1 cellular context compared by ENCODE assay signal in genomic region chr21:43916691-43917514, GRCh38.
TF ChIP-seq lines count a peak whose summit lies in the region.

No MANE protein-coding gene starts in this region.

TF ChIP-seq in K562, 482 proteins besides CTCF, POLR2A, EP300 and RAD21 (continued from another document and continues in another):
- TF ChIP-seq RBM25 (IDR thresholded peaks at IDR 0.05; ENCODE audit: low read depth, low read length, severe bottlenecking): no peak
- TF ChIP-seq ZNF384 (IDR thresholded peaks at IDR 0.05; ENCODE audit: low read depth, low read length): no peak
- no peak for TF ChIP-seq TARDBP (IDR thresholded peaks at IDR 0.05)
- TF ChIP-seq SRSF3 (IDR thresholded peaks at IDR 0.05; ENCODE audit: insufficient read depth, low read length): no peak
- no peak for TF ChIP-seq MED1 (CRISPR knock-in tag; IDR thresholded peaks at IDR 0.05; ENCODE audit: borderline replicate concordance)
- no peak for TF ChIP-seq CHD2 (IDR thresholded peaks at IDR 0.05; ENCODE audit: low read depth, low read length)
- no peak for TF ChIP-seq CBX5 (IDR thresholded peaks at IDR 0.05; ENCODE audit: borderline replicate concordance, low read depth)
- peak; percentile 59 for TF ChIP-seq TBP (optimal IDR thresholded peaks at IDR 0.05; ENCODE audit: low read depth, low read length)
- TF ChIP-seq PREB (CRISPR knock-in tag; IDR thresholded peaks at IDR 0.05): no peak
- TF ChIP-seq JUNB (CRISPR knock-in tag; conservative IDR thresholded peaks at IDR 0.05): no peak
- no peak for TF ChIP-seq TRIM28 (IDR thresholded peaks at IDR 0.05)
- TF ChIP-seq MAFF (IDR thresholded peaks at IDR 0.05; ENCODE audit: low read length): no peak
- no peak for TF ChIP-seq ZNF764 (CRISPR knock-in tag; IDR thresholded peaks at IDR 0.05; ENCODE audit: low read depth)
- TF ChIP-seq, protein P1, sequence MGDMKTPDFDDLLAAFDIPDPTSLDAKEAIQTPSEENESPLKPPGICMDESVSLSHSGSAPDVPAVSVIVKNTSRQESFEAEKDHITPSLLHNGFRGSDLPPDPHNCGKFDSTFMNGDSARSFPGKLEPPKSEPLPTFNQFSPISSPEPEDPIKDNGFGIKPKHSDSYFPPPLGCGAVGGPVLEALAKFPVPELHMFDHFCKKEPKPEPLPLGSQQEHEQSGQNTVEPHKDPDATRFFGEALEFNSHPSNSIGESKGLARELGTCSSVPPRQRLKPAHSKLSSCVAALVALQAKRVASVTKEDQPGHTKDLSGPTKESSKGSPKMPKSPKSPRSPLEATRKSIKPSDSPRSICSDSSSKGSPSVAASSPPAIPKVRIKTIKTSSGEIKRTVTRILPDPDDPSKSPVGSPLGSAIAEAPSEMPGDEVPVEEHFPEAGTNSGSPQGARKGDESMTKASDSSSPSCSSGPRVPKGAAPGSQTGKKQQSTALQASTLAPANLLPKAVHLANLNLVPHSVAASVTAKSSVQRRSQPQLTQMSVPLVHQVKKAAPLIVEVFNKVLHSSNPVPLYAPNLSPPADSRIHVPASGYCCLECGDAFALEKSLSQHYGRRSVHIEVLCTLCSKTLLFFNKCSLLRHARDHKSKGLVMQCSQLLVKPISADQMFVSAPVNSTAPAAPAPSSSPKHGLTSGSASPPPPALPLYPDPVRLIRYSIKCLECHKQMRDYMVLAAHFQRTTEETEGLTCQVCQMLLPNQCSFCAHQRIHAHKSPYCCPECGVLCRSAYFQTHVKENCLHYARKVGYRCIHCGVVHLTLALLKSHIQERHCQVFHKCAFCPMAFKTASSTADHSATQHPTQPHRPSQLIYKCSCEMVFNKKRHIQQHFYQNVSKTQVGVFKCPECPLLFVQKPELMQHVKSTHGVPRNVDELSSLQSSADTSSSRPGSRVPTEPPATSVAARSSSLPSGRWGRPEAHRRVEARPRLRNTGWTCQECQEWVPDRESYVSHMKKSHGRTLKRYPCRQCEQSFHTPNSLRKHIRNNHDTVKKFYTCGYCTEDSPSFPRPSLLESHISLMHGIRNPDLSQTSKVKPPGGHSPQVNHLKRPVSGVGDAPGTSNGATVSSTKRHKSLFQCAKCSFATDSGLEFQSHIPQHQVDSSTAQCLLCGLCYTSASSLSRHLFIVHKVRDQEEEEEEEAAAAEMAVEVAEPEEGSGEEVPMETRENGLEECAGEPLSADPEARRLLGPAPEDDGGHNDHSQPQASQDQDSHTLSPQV (IDR thresholded peaks at IDR 0.05): peak; percentile 84
- TF ChIP-seq ZNF165 (CRISPR knock-in tag; IDR thresholded peaks at IDR 0.05; ENCODE audit: borderline replicate concordance): no peak
- no peak for TF ChIP-seq TGIF2 (CRISPR knock-in tag; IDR thresholded peaks at IDR 0.05)
- no peak for TF ChIP-seq ZSCAN32 (CRISPR knock-in tag; IDR thresholded peaks at IDR 0.05)
- TF ChIP-seq DACH1 (IDR thresholded peaks at IDR 0.05; ENCODE audit: partially characterized antibody): no peak
- TF ChIP-seq, protein P2, sequence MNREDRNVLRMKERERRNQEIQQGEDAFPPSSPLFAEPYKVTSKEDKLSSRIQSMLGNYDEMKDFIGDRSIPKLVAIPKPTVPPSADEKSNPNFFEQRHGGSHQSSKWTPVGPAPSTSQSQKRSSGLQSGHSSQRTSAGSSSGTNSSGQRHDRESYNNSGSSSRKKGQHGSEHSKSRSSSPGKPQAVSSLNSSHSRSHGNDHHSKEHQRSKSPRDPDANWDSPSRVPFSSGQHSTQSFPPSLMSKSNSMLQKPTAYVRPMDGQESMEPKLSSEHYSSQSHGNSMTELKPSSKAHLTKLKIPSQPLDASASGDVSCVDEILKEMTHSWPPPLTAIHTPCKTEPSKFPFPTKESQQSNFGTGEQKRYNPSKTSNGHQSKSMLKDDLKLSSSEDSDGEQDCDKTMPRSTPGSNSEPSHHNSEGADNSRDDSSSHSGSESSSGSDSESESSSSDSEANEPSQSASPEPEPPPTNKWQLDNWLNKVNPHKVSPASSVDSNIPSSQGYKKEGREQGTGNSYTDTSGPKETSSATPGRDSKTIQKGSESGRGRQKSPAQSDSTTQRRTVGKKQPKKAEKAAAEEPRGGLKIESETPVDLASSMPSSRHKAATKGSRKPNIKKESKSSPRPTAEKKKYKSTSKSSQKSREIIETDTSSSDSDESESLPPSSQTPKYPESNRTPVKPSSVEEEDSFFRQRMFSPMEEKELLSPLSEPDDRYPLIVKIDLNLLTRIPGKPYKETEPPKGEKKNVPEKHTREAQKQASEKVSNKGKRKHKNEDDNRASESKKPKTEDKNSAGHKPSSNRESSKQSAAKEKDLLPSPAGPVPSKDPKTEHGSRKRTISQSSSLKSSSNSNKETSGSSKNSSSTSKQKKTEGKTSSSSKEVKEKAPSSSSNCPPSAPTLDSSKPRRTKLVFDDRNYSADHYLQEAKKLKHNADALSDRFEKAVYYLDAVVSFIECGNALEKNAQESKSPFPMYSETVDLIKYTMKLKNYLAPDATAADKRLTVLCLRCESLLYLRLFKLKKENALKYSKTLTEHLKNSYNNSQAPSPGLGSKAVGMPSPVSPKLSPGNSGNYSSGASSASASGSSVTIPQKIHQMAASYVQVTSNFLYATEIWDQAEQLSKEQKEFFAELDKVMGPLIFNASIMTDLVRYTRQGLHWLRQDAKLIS (CRISPR knock-in tag; IDR thresholded peaks at IDR 0.05): no peak
- TF ChIP-seq ESRRB (CRISPR knock-in tag; IDR thresholded peaks at IDR 0.05; ENCODE audit: borderline replicate concordance): no peak
- TF ChIP-seq SMC3 (conservative IDR thresholded peaks at IDR 0.05; ENCODE audit: insufficient read depth, low read depth, low read length): no peak
- no peak for TF ChIP-seq SETDB1 (IDR thresholded peaks at IDR 0.05; ENCODE audit: low read length)
- peak; percentile 28; the same call in 1 of the 2 replicates for TF ChIP-seq TCF3 (CRISPR knock-in tag; IDR thresholded peaks at IDR 0.05)
- TF ChIP-seq RBM34 (IDR thresholded peaks at IDR 0.05; ENCODE audit: borderline replicate concordance, insufficient read depth, low read length): no peak
- no peak for TF ChIP-seq SRSF1 (IDR thresholded peaks at IDR 0.05; ENCODE audit: low read depth, low read length)
- TF ChIP-seq ZNF584 (CRISPR knock-in tag; IDR thresholded peaks at IDR 0.05; ENCODE audit: low read depth): no peak
- TF ChIP-seq HCFC1 (IDR thresholded peaks at IDR 0.05; ENCODE audit: low read depth, low read length): no peak
- TF ChIP-seq FOXA1 (IDR thresholded peaks at IDR 0.05; ENCODE audit: borderline replicate concordance): no peak
- no peak for TF ChIP-seq THRB (CRISPR knock-in tag; conservative IDR thresholded peaks at IDR 0.05)
- TF ChIP-seq TAF9B (IDR thresholded peaks at IDR 0.05; ENCODE audit: partially characterized antibody): no peak
- TF ChIP-seq SREBF2 (CRISPR knock-in tag; IDR thresholded peaks at IDR 0.05): no peak
- TF ChIP-seq KDM4B (IDR thresholded peaks at IDR 0.05; ENCODE audit: borderline replicate concordance in 2 of 2, low read depth in 1 of 2): no peak
- no peak for TF ChIP-seq CBX1 (IDR thresholded peaks at IDR 0.05; ENCODE audit: low read depth)
- no peak for TF ChIP-seq ZNF551 (CRISPR knock-in tag; IDR thresholded peaks at IDR 0.05)
- no peak for TF ChIP-seq COPS2 (conservative IDR thresholded peaks at IDR 0.05)
- no peak for TF ChIP-seq TBL1XR1 (IDR thresholded peaks at IDR 0.05; ENCODE audit: low read length in 2 of 2)
- TF ChIP-seq PHB (CRISPR knock-in tag; IDR thresholded peaks at IDR 0.05): no peak
- no peak for TF ChIP-seq KHSRP (IDR thresholded peaks at IDR 0.05)
- TF ChIP-seq PTBP1 (IDR thresholded peaks at IDR 0.05; ENCODE audit: low read depth, low read length): no peak
- TF ChIP-seq, protein P3, sequence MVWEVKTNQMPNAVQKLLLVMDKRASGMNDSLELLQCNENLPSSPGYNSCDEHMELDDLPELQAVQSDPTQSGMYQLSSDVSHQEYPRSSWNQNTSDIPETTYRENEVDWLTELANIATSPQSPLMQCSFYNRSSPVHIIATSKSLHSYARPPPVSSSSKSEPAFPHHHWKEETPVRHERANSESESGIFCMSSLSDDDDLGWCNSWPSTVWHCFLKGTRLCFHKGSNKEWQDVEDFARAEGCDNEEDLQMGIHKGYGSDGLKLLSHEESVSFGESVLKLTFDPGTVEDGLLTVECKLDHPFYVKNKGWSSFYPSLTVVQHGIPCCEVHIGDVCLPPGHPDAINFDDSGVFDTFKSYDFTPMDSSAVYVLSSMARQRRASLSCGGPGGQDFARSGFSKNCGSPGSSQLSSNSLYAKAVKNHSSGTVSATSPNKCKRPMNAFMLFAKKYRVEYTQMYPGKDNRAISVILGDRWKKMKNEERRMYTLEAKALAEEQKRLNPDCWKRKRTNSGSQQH (CRISPR knock-in tag; IDR thresholded peaks at IDR 0.05): no peak
- TF ChIP-seq KDM5B (IDR thresholded peaks at IDR 0.05; ENCODE audit: insufficient replicate concordance, low read depth, low read length): no peak
- no peak for TF ChIP-seq ZNF707 (CRISPR knock-in tag; conservative IDR thresholded peaks at IDR 0.05)
- no peak for TF ChIP-seq ZNF76 (CRISPR knock-in tag; IDR thresholded peaks at IDR 0.05; ENCODE audit: borderline replicate concordance)
- TF ChIP-seq ZNF507 (tag; conservative IDR thresholded peaks at IDR 0.05): no peak
- no peak for TF ChIP-seq MEF2A (IDR thresholded peaks at IDR 0.05; ENCODE audit: control insufficient read depth, low read depth, low read length)
- TF ChIP-seq PPARD (CRISPR knock-in tag; IDR thresholded peaks at IDR 0.05): no peak
- TF ChIP-seq ZNF347 (CRISPR knock-in tag; IDR thresholded peaks at IDR 0.05; ENCODE audit: low read depth): no peak
- no peak for TF ChIP-seq ZNF184 (CRISPR knock-in tag; IDR thresholded peaks at IDR 0.05)
- TF ChIP-seq NR2C2 (CRISPR knock-in tag; IDR thresholded peaks at IDR 0.05): no peak
- TF ChIP-seq NR2C2 (tag; IDR thresholded peaks at IDR 0.05): no peak
- no peak for TF ChIP-seq SLC30A9 (CRISPR knock-in tag; IDR thresholded peaks at IDR 0.05)
- no peak for TF ChIP-seq HMGXB4 (CRISPR knock-in tag; IDR thresholded peaks at IDR 0.05)
- TF ChIP-seq MCM5 (IDR thresholded peaks at IDR 0.05; ENCODE audit: low read depth): no peak
- no peak for TF ChIP-seq ZNF583 (CRISPR knock-in tag; IDR thresholded peaks at IDR 0.05)
- TF ChIP-seq HMG20B (CRISPR knock-in tag; IDR thresholded peaks at IDR 0.05): no peak
- no peak for TF ChIP-seq U2AF1 (optimal IDR thresholded peaks at IDR 0.05; ENCODE audit: low read depth, low read length)
- TF ChIP-seq HDAC6 (IDR thresholded peaks at IDR 0.05; ENCODE audit: low read depth, low read length): no peak
- no peak for TF ChIP-seq HIVEP1 (CRISPR knock-in tag; IDR thresholded peaks at IDR 0.05)
- no peak for TF ChIP-seq TOE1 (IDR thresholded peaks at IDR 0.05; ENCODE audit: borderline replicate concordance)
- no peak for TF ChIP-seq TOE1 (CRISPR knock-in tag; IDR thresholded peaks at IDR 0.05; ENCODE audit: borderline replicate concordance, low read depth)
- TF ChIP-seq GABPB1 (CRISPR knock-in tag; IDR thresholded peaks at IDR 0.05): peak; percentile 17; the same call in 1 of the 2 replicates
- no peak for TF ChIP-seq ZNF232 (CRISPR knock-in tag; IDR thresholded peaks at IDR 0.05)
- TF ChIP-seq ETV5 (CRISPR knock-in tag; IDR thresholded peaks at IDR 0.05; ENCODE audit: low read depth): 0 out of 2 replicates have a peak, but pooled peaks have one; percentile 42
- TF ChIP-seq BRD4 (IDR thresholded peaks at IDR 0.05): no peak
- no peak for TF ChIP-seq POLR2H (tag; IDR thresholded peaks at IDR 0.05; ENCODE audit: low read depth)
